In genomic region chr15:90231028-90232017, GRCh38 we compare ENCODE assay signal across 9 cellular contexts. TPM values are rescaled to one million over a fixed set of nuclear protein-coding genes. Genes with fewer than 3 reads are reported as not detected.
DNase-seq lines count a peak whose midpoint lies in the region; ATAC-seq lines count a peak whose summit lies in the region.
"Had no signal": no experiment of that assay in that cellular context is flagged by ENCODE, and none has a peak within 500 bp of the region (broad histone marks: within the 10 kb centered on the region; RNA-seq: fewer than 3 reads in every experiment).

No MANE protein-coding gene starts in this region.

- H3K27ac ChIP-seq in mesenchymal stem cell (ENCODE audit: low read length, poor library complexity, severe bottlenecking), result no peak overlapping the region
- H3K27ac ChIP-seq: parathyroid adenoma had no signal

- no peak overlapping the region for H3K18ac ChIP-seq in mesenchymal stem cell (ENCODE audit: low read depth in 1 of 2, low read length in 2 of 2)

- intact Hi-C loops in Right ventricle myocardium superior (cut with DNase I), result loop anchor here (5.0 kb wide), 1 partner anchor 129 kb away; the partner anchor contains the start of gene IDH2
- intact Hi-C loops in left ventricle myocardium superior (cut with micrococcal nuclease), result no loop called here

- H3K79me1 ChIP-seq in mesenchymal stem cell (replicated peaks; ENCODE audit: low read length, poor library complexity, severe bottlenecking), result peaks cover 15% of the 10 kb centered on the region

- H3K4ac ChIP-seq in mesenchymal stem cell (ENCODE audit: low read depth in 1 of 2, low read length in 2 of 2), result no peak overlapping the region

- H2BK120ac ChIP-seq in mesenchymal stem cell (ENCODE audit: low read depth, low read length), result no peak overlapping the region

- no peak overlapping the region for H3K23ac ChIP-seq in mesenchymal stem cell (ENCODE audit: low read length in 2 of 2)

- H3K27me3 ChIP-seq in mesenchymal stem cell (ENCODE audit: control insufficient read depth in 1 of 2, insufficient read depth in 1 of 2, low read length in 2 of 2), result no peaks in the 10 kb centered on the region

- H2AFZ ChIP-seq in mesenchymal stem cell (ENCODE audit: low read depth, low read length), result no peak overlapping the region
- H2AFZ ChIP-seq: parathyroid adenoma had no signal

- no peak overlapping the region for H3K14ac ChIP-seq in mesenchymal stem cell (ENCODE audit: low read length in 2 of 2)

- H3K4me2 ChIP-seq in mesenchymal stem cell (ENCODE audit: low read length, poor library complexity, severe bottlenecking), result no peak overlapping the region

- H4K8ac ChIP-seq in mesenchymal stem cell (ENCODE audit: low read length), result no peak overlapping the region

- H2BK15ac ChIP-seq in mesenchymal stem cell (ENCODE audit: low read depth, poor library complexity, severe bottlenecking), result no peak overlapping the region

- H2BK5ac ChIP-seq in mesenchymal stem cell (ENCODE audit: low read depth, low read length, poor library complexity, severe bottlenecking), result no peak overlapping the region

- no peaks in the 10 kb centered on the region for H3K9me3 ChIP-seq in mesenchymal stem cell (ENCODE audit: control insufficient read depth, low read length)

- whole genome bisulfite sequencing in mesenchymal stem cell, result 91% methylated on average over 26 of the region's 27 CpGs

- no peak overlapping the region for H2BK12ac ChIP-seq in mesenchymal stem cell (ENCODE audit: low read length in 2 of 2)

- H3K4me3 ChIP-seq in mesenchymal stem cell (ENCODE audit: insufficient read depth in 1 of 2, low read depth in 1 of 2, low read length in 2 of 2), result no peak overlapping the region

- no peak overlapping the region for H2AK5ac ChIP-seq in mesenchymal stem cell (ENCODE audit: low read length, severe bottlenecking)

- ATAC-seq in Right ventricle myocardium superior (ENCODE audit: poor library complexity) (no peak), left ventricle myocardium superior (no peak), GM21390 (IDR thresholded peaks at IDR 0.05; ENCODE audit: unreplicated experiment) (no peak)

- DNase-seq in Right ventricle myocardium superior (peak; percentile 65), left ventricle myocardium superior (no peak), activated T-helper 1 cell treated with Interleukin-2 at 50 U/mL for 16 hours (ENCODE audit: low read depth) (peak; percentile 68), mesenchymal stem cell (no peak), DMS153 treated with DMSO at 0.1 percent for 48 hours (lab: John Stamatoyannopoulos, UW; ENCODE audit: unreplicated experiment) (no peak), T1000 (lab: John Stamatoyannopoulos, UW) (no peak)
- peak; percentile 63 for DNase-seq in stimulated activated CD8-positive, alpha-beta memory T cell treated with anti-CD3 and anti-CD28 coated beads, Interleukin-7, amount 100 ng/mL, for 4 hours (ENCODE audit: low read depth in 2 of 2)

- H3K4me1 ChIP-seq in mesenchymal stem cell (ENCODE audit: control insufficient read depth, insufficient read depth, low read depth, low read length), result peaks cover 10% of the 10 kb centered on the region

- H4K91ac ChIP-seq in mesenchymal stem cell (ENCODE audit: low read length), result no peak overlapping the region

- H3K9ac ChIP-seq in mesenchymal stem cell (ENCODE audit: low read length), result peak overlapping the region; percentile 96
- H3K9ac ChIP-seq: parathyroid adenoma had no signal

- peaks cover 46 to 61% of the 10 kb centered on the region in 2 experiments for H3K36me3 ChIP-seq in mesenchymal stem cell (ENCODE audit: control insufficient read depth in 1 of 2, insufficient read depth in 2 of 2, low read depth in 1 of 2, low read length in 2 of 2)

RNA-seq across cellular contexts. Expression of gene CIB1, which starts 2.4 kb away (rescaled TPM):
- 71.6 TPM for total RNA-seq in Right ventricle myocardium superior
- 71.7 TPM for total RNA-seq in left ventricle myocardium superior
- 90.2 TPM for polyA plus RNA-seq in mesenchymal stem cell (2013, experiment 1 of 2)
- 93.4 TPM for polyA plus RNA-seq in mesenchymal stem cell (2013, experiment 2 of 2)

RNA-seq across cellular contexts. Expression of gene GDPGP1, which starts 2.7 kb away (rescaled TPM):
- total RNA-seq in Right ventricle myocardium superior (9.1 TPM), left ventricle myocardium superior (13.8 TPM)
- polyA plus RNA-seq in mesenchymal stem cell (2013, experiment 1 of 2), result 1.1 TPM
- 1.0 TPM for polyA plus RNA-seq in mesenchymal stem cell (2013, experiment 2 of 2)

RNA-seq across cellular contexts. Expression of gene TTLL13, which starts 18.0 kb away (rescaled TPM):
- total RNA-seq in Right ventricle myocardium superior (not detected), left ventricle myocardium superior (0.20 TPM)
- polyA plus RNA-seq in mesenchymal stem cell (2013, experiment 1 of 2), result 0.04 TPM
- 0.11 TPM for polyA plus RNA-seq in mesenchymal stem cell (2013, experiment 2 of 2)

RNA-seq across cellular contexts. Expression of gene SEMA4B, which starts 30.2 kb away (rescaled TPM):
- total RNA-seq in Right ventricle myocardium superior, result 24.6 TPM
- total RNA-seq in left ventricle myocardium superior, result 23.9 TPM
- 21.4 TPM for polyA plus RNA-seq in mesenchymal stem cell (2013, experiment 1 of 2)
- 22.7 TPM for polyA plus RNA-seq in mesenchymal stem cell (2013, experiment 2 of 2)

RNA-seq across cellular contexts. Expression of gene NGRN, which starts 34.1 kb away (rescaled TPM):
- total RNA-seq in Right ventricle myocardium superior (122 TPM), left ventricle myocardium superior (117 TPM)
- polyA plus RNA-seq in mesenchymal stem cell (2013, experiment 1 of 2), result 59.1 TPM
- 58.8 TPM for polyA plus RNA-seq in mesenchymal stem cell (2013, experiment 2 of 2)

Comparison
In these comparisons a context has a peak if more than half of its experiments do, and no peak if none do; other contexts are left out.
1. DNase-seq: peak in Right ventricle myocardium superior (single experiment), activated T-helper 1 cell treated with Interleukin-2 at 50 U/mL for 16 hours (single experiment) and stimulated activated CD8-positive, alpha-beta memory T cell treated with anti-CD3 and anti-CD28 coated beads, Interleukin-7, amount 100 ng/mL, for 4 hours (2 of 2); none in left ventricle myocardium superior (single experiment), mesenchymal stem cell (single experiment), DMS153 treated with DMSO at 0.1 percent for 48 hours (single experiment) and T1000 (single experiment).